ENCODE assay signal across 14 cellular contexts in genomic region chr11:106072804-106073203, GRCh38. TPM values are rescaled to one million over a fixed set of nuclear protein-coding genes. Genes with fewer than 3 reads are reported as not detected.
DNase-seq lines count a peak whose midpoint lies in the region; ATAC-seq lines count a peak whose summit lies in the region.
"Had no signal": no experiment of that assay in that cellular context is flagged by ENCODE, and none has a peak within 500 bp of the region (broad histone marks: within the 10 kb centered on the region; RNA-seq: fewer than 3 reads in every experiment).

No MANE protein-coding gene starts in this region.

- ATAC-seq in left colon: no peak
- no peak for ATAC-seq in left lobe of liver
- ATAC-seq: CD8-positive, alpha-beta T cell; GM23338; HCT116 had no signal

- H3K27ac ChIP-seq in angular gyrus (ENCODE audit: low read depth, low read length) (peak overlapping the region; percentile 68), substantia nigra (ENCODE audit: low read depth, low read length, poor library complexity, severe bottlenecking) (peak overlapping the region; percentile 71)
- H3K27ac ChIP-seq: BLaER1 treated with 17β-estradiol and CSF1 and Interleukin-3, amounts not matched to agents 10 nM and 100 nM; HL-60 had no signal

- intact Hi-C loops in left colon (cut with DNase I, micrococcal nuclease): no loop called here

- DNase-seq in NCI-H748 (lab: John Stamatoyannopoulos, UW; ENCODE audit: unreplicated experiment) (peak; percentile 19), dermis blood vessel endothelial cell (peak; percentile 7), substantia nigra (lab: John Stamatoyannopoulos, UW) (no peak), left colon (no peak), left lobe of liver (ENCODE audit: low spot score) (no peak), HCEC 1CT (no peak)
- DNase-seq: Calu3; CD8-positive, alpha-beta T cell; HFFc6 had no signal

RNA-seq across cellular contexts. Expression of gene KBTBD3, which starts 4.3 kb away (rescaled TPM):
- 3.4 and 3.9 TPM in 2 replicates for total RNA-seq in dermis blood vessel endothelial cell
- total RNA-seq in left colon: 1 to 10 TPM; 5.5 to 6.5 TPM
- 6.5 TPM for total RNA-seq in left lobe of liver

RNA-seq across cellular contexts. Expression of gene AASDHPPT, which starts 4.7 kb away (rescaled TPM):
- 41.5 and 56.0 TPM in 2 replicates for total RNA-seq in dermis blood vessel endothelial cell
- 10 to 100 TPM; 15.8 to 17.6 TPM for total RNA-seq in left colon
- 16.2 TPM for total RNA-seq in left lobe of liver

RNA-seq across cellular contexts. Expression of gene MSANTD4, which starts 50.8 kb away (rescaled TPM):
- total RNA-seq in dermis blood vessel endothelial cell: 27.8 and 34.4 TPM in 2 replicates
- total RNA-seq in left colon: 1 to 10 TPM; 6.7 to 8.2 TPM
- 5.0 TPM for total RNA-seq in left lobe of liver

Comparison
In these comparisons a context has a peak if more than half of its experiments do, and no peak if none do; other contexts are left out.
1. DNase-seq: peak in NCI-H748 (single experiment) and dermis blood vessel endothelial cell (single experiment); none in substantia nigra (0 of 49), left colon (0 of 2), left lobe of liver (single experiment) and HCEC 1CT (single experiment).